In genomic region chr17:69015631-69016030, GRCh38 we compare ENCODE assay signal across 30 cellular contexts. TPM values are rescaled to one million over a fixed set of nuclear protein-coding genes. Genes with fewer than 3 reads are reported as not detected.
DNase-seq lines count a peak whose midpoint lies in the region; ATAC-seq, FAIRE-seq and TF ChIP-seq lines count a peak whose summit lies in the region.
"Had no signal": no experiment of that assay in that cellular context is flagged by ENCODE, and none has a peak within 500 bp of the region (broad histone marks: within the 10 kb centered on the region; RNA-seq: fewer than 3 reads in every experiment).

No MANE protein-coding gene starts in this region.

- ATAC-seq in HepG2 (no peak), right lobe of liver (no peak)
- ATAC-seq: A549; CD8-positive, alpha-beta T cell had no signal

- in situ Hi-C loops in HepG2 (cut with HindIII; ENCODE audit: extremely low pct_ligation_motif_present, low pct_unique_long_range_greater_than_20kb): no loop called here

- POLR2A ChIA-PET in HepG2 (lab: Yijun Ruan, JAX): no interaction called here

- H3K36me3 ChIP-seq in HepG2 (replicated peaks in 1 of 2; ENCODE audit: control insufficient read depth in 1 of 2, insufficient read depth in 2 of 2, low read length in 2 of 2): no peaks in the 10 kb centered on the region
- H3K36me3 ChIP-seq in right lobe of liver: peaks cover 0 to 36% (median 0%) of the 10 kb centered on the region in 4 donors
- H3K36me3 ChIP-seq: BE2C, BLaER1 had no signal

- no peaks in the 10 kb centered on the region for H3K79me2 ChIP-seq in HepG2 (ENCODE audit: insufficient read depth, low read length)

- intact Hi-C loops in HepG2 (cut with micrococcal nuclease; ENCODE audit: unreplicated experiment): no loop called here
- intact Hi-C loops in right lobe of liver (cut with DNase I): no loop called here

- TF ChIP-seq POLR2A in HepG2 (IDR thresholded peaks at IDR 0.05; ENCODE audit: insufficient read depth in 1 of 2, low read depth in 2 of 2, low read length in 2 of 2): no peak
- TF ChIP-seq POLR2A in right lobe of liver (IDR thresholded peaks at IDR 0.05): no peak

- H3K9me3 ChIP-seq in HepG2 (ENCODE audit: low read length) (no peaks in the 10 kb centered on the region), right lobe of liver (no peaks in the 10 kb centered on the region)
- H3K9me3 ChIP-seq: A549; BE2C; BLaER1; BLaER1 treated with 17β-estradiol and CSF1 and Interleukin-3, amounts not matched to agents 10 nM and 100 nM; Caco-2 had no signal

- FAIRE-seq in HepG2 (lab: Jason Lieb, UNC): no peak
- FAIRE-seq: A204.1, A549, D721Med had no signal

- no peak for TF ChIP-seq RAD21 in HepG2 (CRISPR knock-in tag; IDR thresholded peaks at IDR 0.05)

- no peaks in the 10 kb centered on the region for H3K27me3 ChIP-seq in HepG2 (ENCODE audit: control insufficient read depth in 1 of 2, insufficient read depth in 2 of 2, low read length in 2 of 2)
- H3K27me3 ChIP-seq in right lobe of liver: no peaks in the 10 kb centered on the region
- H3K27me3 ChIP-seq: BE2C; BLaER1; BLaER1 treated with 17β-estradiol and CSF1 and Interleukin-3, amounts not matched to agents 10 nM and 100 nM had no signal

- no peak overlapping the region for H3K4me2 ChIP-seq in HepG2 (ENCODE audit: low read depth, low read length)
- H3K4me2 ChIP-seq: A549; BLaER1; BLaER1 treated with 17β-estradiol and CSF1 and Interleukin-3, amounts not matched to agents 10 nM and 100 nM had no signal

- H3K9ac ChIP-seq in HepG2 (ENCODE audit: insufficient read depth, low read depth, low read length): no peak overlapping the region
- H3K9ac ChIP-seq: BLaER1; BLaER1 treated with 17β-estradiol and CSF1 and Interleukin-3, amounts not matched to agents 10 nM and 100 nM had no signal

- H3K4me1 ChIP-seq in HepG2 (ENCODE audit: insufficient read depth, low read length) (peaks cover 36% of the 10 kb centered on the region), right lobe of liver (peaks cover 0 to 17% (median 7%) of the 10 kb centered on the region in 4 donors)
- H3K4me1 ChIP-seq: A549, BE2C, BLaER1, Caco-2 had no signal

- CTCF ChIA-PET in HepG2 (lab: Yijun Ruan, JAX; ENCODE audit: low intra/inter-chr PET ratio, low total read pairs): no interaction called here

- TF ChIP-seq CTCF in HepG2 (CRISPR knock-in tag; IDR thresholded peaks at IDR 0.05): no peak
- TF ChIP-seq CTCF in right lobe of liver (IDR thresholded peaks at IDR 0.05): no peak

- TF ChIP-seq EP300 in HepG2 (IDR thresholded peaks at IDR 0.05; ENCODE audit: low read depth in 2 of 2, low read length in 2 of 2) (no peak), HepG2 (CRISPR knock-in tag; IDR thresholded peaks at IDR 0.05; ENCODE audit: borderline replicate concordance) (no peak)

- H4K20me1 ChIP-seq in HepG2 (ENCODE audit: insufficient read depth, low read length): no peaks in the 10 kb centered on the region
- H4K20me1 ChIP-seq: BLaER1; BLaER1 treated with 17β-estradiol and CSF1 and Interleukin-3, amounts not matched to agents 10 nM and 100 nM had no signal

- WGBS in HepG2 (ENCODE audit: low lambda C conversion rate): 59% methylated on average over 2 of the region's 2 CpGs
- 83% methylated on average over 2 of the region's 2 CpGs for WGBS in right lobe of liver (ENCODE audit: insufficient coverage, low coverage, low lambda C conversion rate, missing lambda C conversion rate)

- no peak overlapping the region for H2AFZ ChIP-seq in HepG2 (ENCODE audit: low read length)

- H3K4me3 ChIP-seq in HepG2 (replicated peaks in 1 of 3; ENCODE audit: insufficient read depth in 1 of 3, low read depth in 2 of 3, low read length in 3 of 3) (no peak overlapping the region), right lobe of liver (no peak overlapping the region)
- H3K4me3 ChIP-seq: A549; BLaER1; BLaER1 treated with 17β-estradiol and CSF1 and Interleukin-3, amounts not matched to agents 10 nM and 100 nM had no signal

- no peak overlapping the region for H3K27ac ChIP-seq in HepG2 (ENCODE audit: extremely low read length, insufficient read depth, low read length)
- no peak overlapping the region for H3K27ac ChIP-seq in right lobe of liver
- H3K27ac ChIP-seq: 22Rv1; A549; BLaER1; BLaER1 treated with 17β-estradiol and CSF1 and Interleukin-3, amounts not matched to agents 10 nM and 100 nM; C4-2B had no signal

- no peak for DNase-seq in HepG2 (ENCODE audit: low spot score)
- DNase-seq in right lobe of liver: no peak
- DNase-seq: 8988T; ACHN; AML-193; BE2C; C1 segment of cervical spinal cord; Caco-2; Calu3; CD4-positive, alpha-beta memory T cell; CD4-positive, alpha-beta T cell; CD4-positive, CD25-positive, alpha-beta regulatory T cell; CD8-positive, alpha-beta memory T cell; CD8-positive, alpha-beta T cell; COR-L47; DMS 273 treated with DMSO at 0.1 percent for 48 hours; DMS153; DMS53; DMS79; DMS79 treated with DMSO at 0.1 percent for 48 hours; DND-41; EL had no signal

- no TSS peak for BruUV-seq in HepG2 (replicated peaks; lab: Mats Ljungman, UMichigan)

TF ChIP-seq in HepG2, 621 proteins besides CTCF, POLR2A, EP300 and RAD21 (continues in another document):
- TF ChIP-seq FOXC1 (CRISPR knock-in tag; IDR thresholded peaks at IDR 0.05; ENCODE audit: borderline replicate concordance) (no peak), ZNF354B (CRISPR knock-in tag; IDR thresholded peaks at IDR 0.05) (no peak), ZNF383 (CRISPR knock-in tag; IDR thresholded peaks at IDR 0.05; ENCODE audit: borderline replicate concordance) (no peak), GPBP1L1 (CRISPR knock-in tag; IDR thresholded peaks at IDR 0.05) (no peak), NR2F6 (IDR thresholded peaks at IDR 0.05) (peak; percentile 49; the same call in 1 of the 2 replicates), NR2F6 (CRISPR knock-in tag; IDR thresholded peaks at IDR 0.05) (0 out of 2 replicates have a peak, but pooled peaks have one; percentile 37), CERS6 (CRISPR knock-in tag; IDR thresholded peaks at IDR 0.05) (no peak), FOSL1 (CRISPR knock-in tag; IDR thresholded peaks at IDR 0.05; ENCODE audit: borderline replicate concordance) (no peak), NR2F1 (CRISPR knock-in tag; IDR thresholded peaks at IDR 0.05) (peak; percentile 60 to 63; a peak in 3 of 4 replicates), STAT5B (CRISPR knock-in tag; IDR thresholded peaks at IDR 0.05) (no peak), MEIS2 (CRISPR knock-in tag; IDR thresholded peaks at IDR 0.05) (no peak), SKI (IDR thresholded peaks at IDR 0.05; ENCODE audit: partially characterized antibody) (peak; percentile 27), AKAP8 (CRISPR knock-in tag; IDR thresholded peaks at IDR 0.05) (no peak), BRCA1 (CRISPR knock-in tag; IDR thresholded peaks at IDR 0.05) (no peak), FOSL2 (CRISPR knock-in tag; IDR thresholded peaks at IDR 0.05) (no peak)

RNA-seq across cellular contexts. Expression of gene ABCA9, which starts 45.1 kb away (rescaled TPM):
- total RNA-seq in HepG2 (2016; rRNA removed; fragmentation: Illumina TruSeq; extraction: Trizol) (0.04 TPM in 1 of 2 replicates, not detected in the other), right lobe of liver (10 to 100 TPM in 2 of 6 experiments, 1 to 10 TPM in 4; 4.9 to 19.4 (median 8.8) TPM)
- not detected in 2 replicates for total RNA-seq in HepG2 (2016; cell fraction: cytosol; rRNA removed; fragmentation: Illumina TruSeq; extraction: Trizol; ENCODE audit: low read depth)
- total RNA-seq in HepG2 (2016; cell fraction: insoluble cytoplasmic fraction; rRNA removed; fragmentation: Illumina TruSeq; extraction: Trizol): not detected in 2 replicates
- total RNA-seq in HepG2 (2016; cell fraction: membrane; rRNA removed; fragmentation: Illumina TruSeq; extraction: Trizol): not detected in 2 replicates
- total RNA-seq in HepG2 (2016; cell fraction: nucleus; rRNA removed; fragmentation: Illumina TruSeq; extraction: Trizol): 0.19 TPM in 1 of 2 replicates, not detected in the other
- 0.03 TPM in 1 of 2 replicates, not detected in the other for polyA plus RNA-seq in HepG2 (2011; rRNA removed)
- 0.08 TPM in 1 of 2 replicates, not detected in the other for polyA plus RNA-seq in HepG2 (2011; cell fraction: cytosol; rRNA removed)
- polyA plus RNA-seq in HepG2 (2011; cell fraction: nucleus; rRNA removed): 0.09 and 0.19 TPM in 2 replicates
- polyA plus RNA-seq in HepG2 (2012): 0.11 and 0.12 TPM in 2 replicates
- not detected in 2 replicates for polyA plus RNA-seq in HepG2 (2016; cell fraction: cytosol; fragmentation: Illumina TruSeq; extraction: Trizol; ENCODE audit: low read depth)
- not detected in 2 replicates for polyA plus RNA-seq in HepG2 (2016; cell fraction: insoluble cytoplasmic fraction; fragmentation: Illumina TruSeq; extraction: Trizol; ENCODE audit: low read depth)
- not detected in 2 replicates for polyA plus RNA-seq in HepG2 (2016; cell fraction: membrane; fragmentation: Illumina TruSeq; extraction: Trizol; ENCODE audit: low read depth)
- polyA plus RNA-seq in HepG2 (2016; cell fraction: nucleus; fragmentation: Illumina TruSeq; extraction: Trizol; ENCODE audit: insufficient read depth, low read depth): not detected in 2 replicates
- polyA minus RNA-seq in HepG2 (2011; rRNA and poly(A)+ RNA removed; ENCODE audit: low replicate concordance): 0.51 TPM in 1 of 2 replicates, not detected in the other
- not detected in 2 replicates for polyA minus RNA-seq in HepG2 (2011; cell fraction: cytosol; rRNA and poly(A)+ RNA removed)
- polyA minus RNA-seq in HepG2 (2011; cell fraction: nucleus; rRNA and poly(A)+ RNA removed): 0.52 and 0.62 TPM in 2 replicates
- total RNA-seq: Calu3; CD4-positive, CD25-positive, alpha-beta regulatory T cell; CD8-positive, alpha-beta memory T cell; CD8-positive, alpha-beta T cell; Daoy had no signal
- polyA plus RNA-seq: CD4-positive, alpha-beta memory T cell; CD4-positive, CD25-positive, alpha-beta regulatory T cell; CD8-positive, alpha-beta memory T cell had no signal
